12 cellular contexts compared by ENCODE assay signal in genomic region chr20:45355685-45356084, GRCh38. TPM values are rescaled to one million over a fixed set of nuclear protein-coding genes. Genes with fewer than 3 reads are reported as not detected.
DNase-seq lines count a peak whose midpoint lies in the region; ATAC-seq and TF ChIP-seq lines count a peak whose summit lies in the region.
"Had no signal": no experiment of that assay in that cellular context is flagged by ENCODE, and none has a peak within 500 bp of the region (broad histone marks: within the 10 kb centered on the region; RNA-seq: fewer than 3 reads in every experiment).

No MANE protein-coding gene starts in this region.

- no peaks in the 10 kb centered on the region for H3K27me3 ChIP-seq in adrenal gland
- H3K27me3 ChIP-seq: cardiac muscle cell had no signal

- H3K27ac ChIP-seq in adrenal gland = peak overlapping the region; percentile 32 to 91 (median 81)
- H3K27ac ChIP-seq: cardiac muscle cell had no signal

- intact Hi-C loops in adrenal gland (cut with DNase I) = no loop called here

- TF ChIP-seq CTCF in adrenal gland (IDR thresholded peaks at IDR 0.05) = no peak

- no peaks in the 10 kb centered on the region for H3K36me3 Mint-ChIP-seq in activated naive CD4-positive, alpha-beta T cell treated with anti-CD3 and anti-CD28 coated beads, Interleukin-2, amount 50 U/mL, for 24 hours
- no peaks in the 10 kb centered on the region for H3K36me3 Mint-ChIP-seq in stimulated activated effector memory CD8-positive, alpha-beta T cell treated with anti-CD3 and anti-CD28 coated beads, Interleukin-12 subunit alpha, Interleukin-12 subunit beta, amount 100 ng/mL, for 72 hours
- H3K36me3 Mint-ChIP-seq: naive thymus-derived CD4-positive, alpha-beta T cell had no signal

- H3K27me3 Mint-ChIP-seq in activated naive CD4-positive, alpha-beta T cell treated with anti-CD3 and anti-CD28 coated beads, Interleukin-2, amount 50 U/mL, for 24 hours = no peaks in the 10 kb centered on the region
- H3K27me3 Mint-ChIP-seq: naive thymus-derived CD4-positive, alpha-beta T cell had no signal

- TF ChIP-seq POLR2A in adrenal gland (IDR thresholded peaks at IDR 0.05) = no peak

- peak overlapping the region; percentile 93 for H3K27ac Mint-ChIP-seq in activated naive CD4-positive, alpha-beta T cell treated with anti-CD3 and anti-CD28 coated beads, Interleukin-2, amount 50 U/mL, for 24 hours
- H3K27ac Mint-ChIP-seq in stimulated activated effector memory CD8-positive, alpha-beta T cell treated with anti-CD3 and anti-CD28 coated beads, Interleukin-12 subunit alpha, Interleukin-12 subunit beta, amount 100 ng/mL, for 72 hours = peak overlapping the region; percentile 86

- no peaks in the 10 kb centered on the region for H3K36me3 ChIP-seq in adrenal gland (replicated peaks in 1 of 2)
- H3K36me3 ChIP-seq: cardiac muscle cell had no signal

- peaks cover 29% of the 10 kb centered on the region for H3K4me1 Mint-ChIP-seq in activated naive CD4-positive, alpha-beta T cell treated with anti-CD3 and anti-CD28 coated beads, Interleukin-2, amount 50 U/mL, for 24 hours
- H3K4me1 Mint-ChIP-seq in stimulated activated effector memory CD8-positive, alpha-beta T cell treated with anti-CD3 and anti-CD28 coated beads, Interleukin-12 subunit alpha, Interleukin-12 subunit beta, amount 100 ng/mL, for 72 hours = peaks cover 34% of the 10 kb centered on the region

- no peaks in the 10 kb centered on the region for H3K9me3 ChIP-seq in adrenal gland (replicated peaks in 1 of 3)

- no peak for DNase-seq in activated naive CD4-positive, alpha-beta T cell treated with anti-CD3 and anti-CD28 coated beads, Interleukin-2, amount 50 U/mL, for 16 hours
- no peak for DNase-seq in adrenal gland
- DNase-seq in stimulated activated effector memory CD8-positive, alpha-beta T cell treated with anti-CD3 and anti-CD28 coated beads, Interleukin-12 subunit alpha, Interleukin-12 subunit beta, amount 100 ng/mL, for 72 hours (ENCODE audit: low spot score in 2 of 2) = no peak
- DNase-seq in NCI-H446 (lab: John Stamatoyannopoulos, UW) = no peak
- DNase-seq: AML-193; naive thymus-derived CD4-positive, alpha-beta T cell; NCI-H1436 treated with DMSO at 0.1 percent for 48 hours; NCI-H82 had no signal

- no peak overlapping the region for H3K4me3 ChIP-seq in adrenal gland
- H3K4me3 ChIP-seq: cardiac muscle cell had no signal

- ATAC-seq in stimulated activated effector memory CD8-positive, alpha-beta T cell treated with anti-CD3 and anti-CD28 coated beads, Interleukin-12 subunit alpha, Interleukin-12 subunit beta, amount 100 ng/mL, for 72 hours = no peak
- no peak for ATAC-seq in HG02623 (IDR thresholded peaks at IDR 0.05; ENCODE audit: unreplicated experiment)
- ATAC-seq: naive thymus-derived CD4-positive, alpha-beta T cell had no signal

- H3K9me3 Mint-ChIP-seq in activated naive CD4-positive, alpha-beta T cell treated with anti-CD3 and anti-CD28 coated beads, Interleukin-2, amount 50 U/mL, for 24 hours = no peaks in the 10 kb centered on the region
- no peaks in the 10 kb centered on the region for H3K9me3 Mint-ChIP-seq in stimulated activated effector memory CD8-positive, alpha-beta T cell treated with anti-CD3 and anti-CD28 coated beads, Interleukin-12 subunit alpha, Interleukin-12 subunit beta, amount 100 ng/mL, for 72 hours
- H3K9me3 Mint-ChIP-seq: naive thymus-derived CD4-positive, alpha-beta T cell had no signal

- WGBS in adrenal gland, 4 donors = 73 to 91% (median 87%) methylated on average over 2 of the region's 2 CpGs

- H3K4me3 Mint-ChIP-seq in activated naive CD4-positive, alpha-beta T cell treated with anti-CD3 and anti-CD28 coated beads, Interleukin-2, amount 50 U/mL, for 24 hours = peak overlapping the region; percentile 56
- peak overlapping the region; percentile 57 for H3K4me3 Mint-ChIP-seq in stimulated activated effector memory CD8-positive, alpha-beta T cell treated with anti-CD3 and anti-CD28 coated beads, Interleukin-12 subunit alpha, Interleukin-12 subunit beta, amount 100 ng/mL, for 72 hours

- peaks cover 40 to 46% of the 10 kb centered on the region in 2 donors for H3K4me1 ChIP-seq in adrenal gland (replicated peaks in 1 of 2)

RNA-seq across cellular contexts. Expression of gene SYS1, which starts 7.3 kb away (rescaled TPM):
- 10 to 100 TPM; 25.6 to 83.2 (median 38.4) TPM for total RNA-seq in adrenal gland
- polyA plus RNA-seq in adrenal gland = 10 to 100 TPM; 16.0 to 25.7 (median 17.7) TPM

RNA-seq across cellular contexts. Expression of gene SDC4, which starts 7.5 kb away (rescaled TPM):
- total RNA-seq in adrenal gland = 100 to 1,000 TPM in 2 of 8 donors, 10 to 100 TPM in 6; 66.9 to 128 (median 84.7) TPM
- 10 to 100 TPM; 48.7 to 64.9 (median 55.3) TPM for polyA plus RNA-seq in adrenal gland

RNA-seq across cellular contexts. Expression of gene TP53TG5, which starts 22.4 kb away (rescaled TPM):
- under 1 TPM in 3 of 8 donors, not detected in 5; 0.24 to 0.78 (median 0.65) TPM for total RNA-seq in adrenal gland
- under 1 TPM in 1 of 3 donors, not detected in 2; 0.33 TPM for polyA plus RNA-seq in adrenal gland

RNA-seq across cellular contexts. Expression of gene MATN4, which starts 47.6 kb away (rescaled TPM):
- under 1 TPM in 1 of 8 donors, not detected in 7; 0.15 TPM for total RNA-seq in adrenal gland
- under 1 TPM in 2 of 3 donors, not detected in 1; 0.16 to 0.37 TPM for polyA plus RNA-seq in adrenal gland
- total RNA-seq: cardiac muscle cell had no signal
- polyA plus RNA-seq: cardiac muscle cell; naive thymus-derived CD4-positive, alpha-beta T cell had no signal

RNA-seq across cellular contexts. Expression of gene RBPJL, which starts 49.0 kb away (rescaled TPM):
- not detected for total RNA-seq in adrenal gland
- polyA plus RNA-seq in adrenal gland = under 1 TPM in 1 of 3 donors, not detected in 2; 0.03 TPM
- total RNA-seq: cardiac muscle cell; esophagus mucosa; naive thymus-derived CD4-positive, alpha-beta T cell had no signal
- polyA plus RNA-seq: cardiac muscle cell; naive thymus-derived CD4-positive, alpha-beta T cell had no signal
